10 cellular contexts compared by ENCODE assay signal in genomic region chr16:25108054-25108453, GRCh38. TPM values are rescaled to one million over a fixed set of nuclear protein-coding genes. Genes with fewer than 3 reads are reported as not detected.
DNase-seq lines count a peak whose midpoint lies in the region; ATAC-seq and TF ChIP-seq lines count a peak whose summit lies in the region.
"Had no signal": no experiment of that assay in that cellular context is flagged by ENCODE, and none has a peak within 500 bp of the region (broad histone marks: within the 10 kb centered on the region; RNA-seq: fewer than 3 reads in every experiment).

No MANE protein-coding gene starts in this region.

- no peak overlapping the region for H2AFZ ChIP-seq in trophoblast cell (ENCODE audit: insufficient read depth, low read length, poor library complexity)

- no peak overlapping the region for H4K8ac ChIP-seq in trophoblast cell (ENCODE audit: low read depth, low read length)

- no peak overlapping the region for H4K12ac ChIP-seq in trophoblast cell (ENCODE audit: low read depth, low read length)

- H3K9me3 ChIP-seq in trophoblast cell (ENCODE audit: insufficient read depth, low read depth, low read length): peaks cover 3% of the 10 kb centered on the region
- H3K9me3 ChIP-seq in lower lobe of right lung: no peaks in the 10 kb centered on the region
- H3K9me3 ChIP-seq: pancreas had no signal

- no peak overlapping the region for H2BK12ac ChIP-seq in trophoblast cell (ENCODE audit: low read length)

- peaks cover 8% of the 10 kb centered on the region for H3K79me2 ChIP-seq in trophoblast cell (ENCODE audit: control insufficient read depth, insufficient read depth, low read length, poor library complexity)

- no peak overlapping the region for H3K23ac ChIP-seq in trophoblast cell (ENCODE audit: low read length)

- H3K36me3 ChIP-seq in trophoblast cell (ENCODE audit: control insufficient read depth in 1 of 2, insufficient read depth in 2 of 2, low read length in 2 of 2): no peaks in the 10 kb centered on the region
- no peaks in the 10 kb centered on the region for H3K36me3 ChIP-seq in lower lobe of right lung
- H3K36me3 ChIP-seq: pancreas had no signal

- peak; percentile 17 for DNase-seq in stimulated activated CD4-positive, alpha-beta T cell treated with anti-CD3 and anti-CD28 coated beads, Interleukin-12 subunit alpha, Interleukin-12 subunit beta, amount 100 ng/mL, for 4 hours
- DNase-seq in stimulated activated CD4-positive, alpha-beta T cell treated with anti-CD3 and anti-CD28 coated beads, Interleukin-2, amount 100 ng/mL, for 48 hours: no peak
- DNase-seq in T-helper 2 cell: peak in 3 of 5 experiments; percentile 15 to 63 (median 18)
- DNase-seq in dedifferentiated amniotic fluid mesenchymal stem cell (ENCODE audit: extremely low spot score): peak; percentile 12
- no peak for DNase-seq in trophoblast cell
- DNase-seq in lower lobe of right lung: no peak
- DNase-seq: NCI-H1694 treated with DMSO at 0.1 percent for 48 hours had no signal

- H3K4me1 ChIP-seq in trophoblast cell (ENCODE audit: control insufficient read depth in 1 of 2, insufficient read depth in 2 of 2, low read length in 2 of 2) (peaks cover 3 to 7% of the 10 kb centered on the region in 2 experiments), lower lobe of right lung (peaks cover 45% of the 10 kb centered on the region)

- WGBS in trophoblast cell (ENCODE audit: extremely low coverage, insufficient coverage, insufficient read length): no CpG with 5 or more reads among the region's 3 CpGs

- no peak overlapping the region for H2AK5ac ChIP-seq in trophoblast cell (ENCODE audit: low read length)

- H3K27me3 ChIP-seq in trophoblast cell (ENCODE audit: insufficient read depth, low read length) (no peaks in the 10 kb centered on the region), lower lobe of right lung (ENCODE audit: low read depth) (no peaks in the 10 kb centered on the region)
- H3K27me3 ChIP-seq: pancreas had no signal

- no peak overlapping the region for H3K18ac ChIP-seq in trophoblast cell (ENCODE audit: low read length)

- H3K4me3 ChIP-seq in trophoblast cell (ENCODE audit: low read depth, low read length): no peak overlapping the region
- H3K4me3 ChIP-seq in lower lobe of right lung: no peak overlapping the region

- peaks cover 9% of the 10 kb centered on the region for H3K79me1 ChIP-seq in trophoblast cell (ENCODE audit: low read length)

- ATAC-seq in HG03108 (IDR thresholded peaks at IDR 0.05; ENCODE audit: unreplicated experiment) (no peak), GM18867 (IDR thresholded peaks at IDR 0.05; ENCODE audit: unreplicated experiment) (no peak), lower lobe of right lung (no peak)
- ATAC-seq: pancreas had no signal

- H3K27ac ChIP-seq in trophoblast cell (ENCODE audit: low read depth, low read length) (no peak overlapping the region), lower lobe of right lung (no peak overlapping the region)

- no peak overlapping the region for H2BK120ac ChIP-seq in trophoblast cell (ENCODE audit: insufficient read depth, low read length, poor library complexity)

- no peak overlapping the region for H2BK5ac ChIP-seq in trophoblast cell (ENCODE audit: low read depth, low read length, poor library complexity)

- H3K9ac ChIP-seq in trophoblast cell (ENCODE audit: low read length): no peak overlapping the region

- no peak overlapping the region for H3K14ac ChIP-seq in trophoblast cell (ENCODE audit: low read length)

- intact Hi-C loops in lower lobe of right lung (cut with DNase I): no loop called here

- no peak for TF ChIP-seq CTCF in lower lobe of right lung (IDR thresholded peaks at IDR 0.05)

- H4K91ac ChIP-seq in trophoblast cell (ENCODE audit: low read depth, low read length): no peak overlapping the region

- no peak overlapping the region for H3K4ac ChIP-seq in trophoblast cell (ENCODE audit: low read depth, low read length)

- no peak overlapping the region for H3K4me2 ChIP-seq in trophoblast cell (ENCODE audit: low read length)

RNA-seq across cellular contexts. Expression of gene LCMT1, which starts 3.5 kb away (rescaled TPM):
- polyA plus RNA-seq in trophoblast cell (2013): 63.4 and 67.6 TPM in 2 replicates
- total RNA-seq in lower lobe of right lung: 35.7 TPM

Comparison
In these comparisons a context has a peak if more than half of its experiments do, and no peak if none do; other contexts are left out.
1. DNase-seq: peak in stimulated activated CD4-positive, alpha-beta T cell treated with anti-CD3 and anti-CD28 coated beads, Interleukin-12 subunit alpha, Interleukin-12 subunit beta, amount 100 ng/mL, for 4 hours (single experiment), T-helper 2 cell (3 of 5) and dedifferentiated amniotic fluid mesenchymal stem cell (single experiment); none in stimulated activated CD4-positive, alpha-beta T cell treated with anti-CD3 and anti-CD28 coated beads, Interleukin-2, amount 100 ng/mL, for 48 hours (0 of 2), trophoblast cell (0 of 2) and lower lobe of right lung (single experiment).